In the genomic region with DNA sequence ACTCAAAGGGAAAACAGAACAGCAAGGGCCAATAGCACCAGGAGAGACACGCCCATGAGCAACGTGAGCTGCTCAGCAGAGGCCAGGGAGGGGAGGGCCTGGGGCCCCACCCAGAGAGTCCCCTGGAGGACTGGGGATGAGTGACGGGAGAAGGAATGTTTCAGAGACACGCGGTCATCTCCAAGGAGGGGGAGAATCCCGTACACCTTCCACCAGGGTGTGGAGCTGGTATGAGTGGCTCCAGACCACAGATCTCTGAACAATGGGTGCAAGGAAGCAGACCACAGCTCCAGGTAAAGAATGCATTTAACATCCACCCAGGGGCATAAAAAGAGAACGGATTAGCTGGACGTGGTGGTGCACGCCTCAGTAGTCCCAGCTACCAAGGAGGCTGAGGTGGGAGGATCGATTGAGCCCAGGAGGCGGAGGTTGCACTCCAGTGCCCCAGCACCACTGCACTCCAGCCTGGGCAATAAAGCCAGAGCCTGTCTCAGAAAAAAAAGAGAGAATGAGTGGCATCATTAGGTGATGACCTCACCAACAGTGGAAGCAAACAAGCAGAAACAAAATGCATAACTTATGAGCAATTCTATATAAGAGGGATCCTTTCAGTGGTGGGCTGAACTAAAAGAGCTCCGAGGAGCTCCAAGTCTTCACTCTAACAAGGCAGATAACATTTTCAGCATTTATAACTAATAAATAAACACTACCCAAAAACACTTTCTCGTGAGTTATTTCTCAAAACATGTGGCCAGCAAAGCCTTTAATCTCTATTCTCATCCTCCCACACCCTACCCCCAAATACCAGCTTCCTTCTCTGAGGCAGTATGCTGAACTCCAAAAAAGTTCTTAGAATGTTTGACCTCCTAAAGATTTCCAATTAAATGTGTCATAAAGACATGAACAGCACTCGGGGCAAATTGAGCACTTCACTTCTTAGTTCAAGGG, we compare ENCODE assay signal across 9 cellular contexts. TPM values are rescaled to one million over a fixed set of nuclear protein-coding genes. Genes with fewer than 3 reads are reported as not detected.
DNase-seq lines count a peak whose midpoint lies in the region; ATAC-seq and TF ChIP-seq lines count a peak whose summit lies in the region.
"Had no signal": no experiment of that assay in that cellular context is flagged by ENCODE, and none has a peak within 500 bp of the region (broad histone marks: within the 10 kb centered on the region; RNA-seq: fewer than 3 reads in every experiment).

No MANE protein-coding gene starts in this region.

- H3K27me3 ChIP-seq in AG04450 (ENCODE audit: control insufficient read depth, insufficient read depth, low read length) (no peaks in the 10 kb centered on the region), muscle layer of duodenum (ENCODE audit: low read depth, low read length) (no peaks in the 10 kb centered on the region), tibial nerve (no peaks in the 10 kb centered on the region)
- no peaks in the 10 kb centered on the region for H3K27me3 ChIP-seq in naive thymus-derived CD4-positive, alpha-beta T cell (ENCODE audit: control insufficient read depth in 2 of 2, insufficient read depth in 2 of 2, low read length in 2 of 2)

- DNase-seq in AG04450 (ENCODE audit: low read depth, low spot score) = no peak
- no peak for DNase-seq in caudate nucleus (lab: John Stamatoyannopoulos, UW)
- no peak for DNase-seq in naive thymus-derived CD4-positive, alpha-beta T cell
- no peak for DNase-seq in tibial nerve (ENCODE audit: low spot score in 2 of 2)

- peak overlapping the region; percentile 39 for H3K27ac ChIP-seq in AG04450 (ENCODE audit: low read depth, low read length)
- peak overlapping the region; percentile 85 for H3K27ac ChIP-seq in caudate nucleus (ENCODE audit: low read depth, low read length)
- H3K27ac ChIP-seq in muscle layer of duodenum (ENCODE audit: low read length) = peak overlapping the region; percentile 54
- no peak overlapping the region for H3K27ac ChIP-seq in naive thymus-derived CD4-positive, alpha-beta T cell (ENCODE audit: low read depth, low read length)
- peak overlapping the region in 2 of 4 donors; percentile 83 to 96 for H3K27ac ChIP-seq in tibial nerve
- H3K27ac ChIP-seq: VCaP had no signal

- TF ChIP-seq EP300 in Ishikawa (IDR thresholded peaks at IDR 0.05; ENCODE audit: borderline replicate concordance) = no peak
- TF ChIP-seq EP300 in tibial nerve (IDR thresholded peaks at IDR 0.05) = no peak

- peak overlapping the region in 1 of 10 donors; percentile 1 for H3K4me3 Mint-ChIP-seq in naive thymus-derived CD4-positive, alpha-beta T cell

- no peaks in the 10 kb centered on the region for H3K27me3 Mint-ChIP-seq in naive thymus-derived CD4-positive, alpha-beta T cell

- peaks cover 0 to 7% (median 0%) of the 10 kb centered on the region in 5 donors for H3K36me3 Mint-ChIP-seq in naive thymus-derived CD4-positive, alpha-beta T cell

- peaks cover 38 to 79% of the 10 kb centered on the region in 2 donors for H3K4me1 ChIP-seq in muscle layer of duodenum (ENCODE audit: control insufficient read depth in 1 of 2, insufficient read depth in 2 of 2, low read length in 2 of 2)
- peaks cover 5 to 20% of the 10 kb centered on the region in 2 donors for H3K4me1 ChIP-seq in naive thymus-derived CD4-positive, alpha-beta T cell (ENCODE audit: control insufficient read depth in 2 of 2, insufficient read depth in 2 of 2, low read length in 2 of 2)
- peaks cover 0 to 99% (median 71%) of the 10 kb centered on the region in 4 donors for H3K4me1 ChIP-seq in tibial nerve

- peaks cover 3 to 11% of the 10 kb centered on the region in 2 donors for H3K36me3 ChIP-seq in muscle layer of duodenum (ENCODE audit: control insufficient read depth in 1 of 2, insufficient read depth in 2 of 2, low read length in 2 of 2)
- peaks cover 0 to 8% (median 0%) of the 10 kb centered on the region in 3 experiments for H3K36me3 ChIP-seq in naive thymus-derived CD4-positive, alpha-beta T cell (ENCODE audit: control insufficient read depth in 2 of 3, insufficient read depth in 3 of 3, low read length in 3 of 3)
- H3K36me3 ChIP-seq in tibial nerve = peaks cover 0 to 8% (median 5%) of the 10 kb centered on the region in 3 donors

- CTCF ChIA-PET in AG04450 (lab: Charles Lee) = interaction anchor here (1.1 to 5.0 kb wide), 3 partner anchors 58 to 65 kb away, joined by 3 to 21 read pairs (median 9); no protein-coding TSS in a partner anchor
- CTCF ChIA-PET in naive thymus-derived CD4-positive, alpha-beta T cell (lab: Charles Lee) = interaction anchor here (0.7 to 1.8 kb wide), 3 partner anchors 58 to 525 kb away, joined by 3 to 5 read pairs (median 3); no protein-coding TSS in a partner anchor

- WGBS in tibial nerve, 2 donors = 37 to 39% methylated on average over 9 to 14 of the region's 14 CpGs

- H3K9me3 Mint-ChIP-seq in naive thymus-derived CD4-positive, alpha-beta T cell = no peaks in the 10 kb centered on the region

- peak overlapping the region in 4 of 9 donors; percentile 27 to 52 (median 39) for H3K27ac Mint-ChIP-seq in naive thymus-derived CD4-positive, alpha-beta T cell

- H3K4me1 Mint-ChIP-seq in naive thymus-derived CD4-positive, alpha-beta T cell = peaks cover 47 to 84% (median 69%) of the 10 kb centered on the region in 7 donors

- H3K9me3 ChIP-seq in AG04450 (ENCODE audit: control insufficient read depth, insufficient read depth, low read length) = no peaks in the 10 kb centered on the region
- no peaks in the 10 kb centered on the region for H3K9me3 ChIP-seq in muscle layer of duodenum (ENCODE audit: control insufficient read depth in 1 of 2, low read length in 2 of 2)
- no peaks in the 10 kb centered on the region for H3K9me3 ChIP-seq in naive thymus-derived CD4-positive, alpha-beta T cell (ENCODE audit: control insufficient read depth in 2 of 3, low read length in 3 of 3)
- H3K9me3 ChIP-seq in tibial nerve = no peaks in the 10 kb centered on the region

- no peak for TF ChIP-seq POLR2A in tibial nerve (IDR thresholded peaks at IDR 0.05)

- TF ChIP-seq CTCF in AG04450 (IDR thresholded peaks at IDR 0.05; ENCODE audit: low read depth, low read length) (no peak), tibial nerve (IDR thresholded peaks at IDR 0.05) (no peak)

- intact Hi-C loops in naive thymus-derived CD4-positive, alpha-beta T cell (cut with micrococcal nuclease) = loop anchor here (1.0 to 10.0 kb wide), 3 partner anchors 13 to 56 kb away; a partner anchor contains a TSS

- POLR2A ChIA-PET in AG04450 (lab: Yijun Ruan, JAX) = interaction anchor here (0.6 to 2.6 kb wide), 4 partner anchors 12 to 58 kb away, joined by 3 to 18 read pairs (median 4); a partner anchor contains a TSS
- POLR2A ChIA-PET in naive thymus-derived CD4-positive, alpha-beta T cell (lab: Charles Lee) = interaction anchor here (0.6 to 1.7 kb wide), 4 partner anchors 9 to 90 kb away, joined by 3 to 6 read pairs (median 4); a partner anchor contains a TSS

- H3K4me3 ChIP-seq in AG04450 (ENCODE audit: low read depth, low read length) (no peak overlapping the region), muscle layer of duodenum (ENCODE audit: low read depth in 1 of 2, low read length in 2 of 2) (no peak overlapping the region), tibial nerve (no peak overlapping the region)
- no peak overlapping the region for H3K4me3 ChIP-seq in naive thymus-derived CD4-positive, alpha-beta T cell (ENCODE audit: low read length)

- no peak for ATAC-seq in naive thymus-derived CD4-positive, alpha-beta T cell
- ATAC-seq in GM18519 (IDR thresholded peaks at IDR 0.05; ENCODE audit: low FRiP score, unreplicated experiment) (no peak), HG03196 (IDR thresholded peaks at IDR 0.05; ENCODE audit: unreplicated experiment) (no peak)

- TF ChIP-seq RAD21 in Ishikawa (IDR thresholded peaks at IDR 0.05; ENCODE audit: low read depth) = no peak

TF ChIP-seq in Ishikawa, 13 proteins besides CTCF, POLR2A, EP300 and RAD21:
- TF ChIP-seq, protein P1, sequence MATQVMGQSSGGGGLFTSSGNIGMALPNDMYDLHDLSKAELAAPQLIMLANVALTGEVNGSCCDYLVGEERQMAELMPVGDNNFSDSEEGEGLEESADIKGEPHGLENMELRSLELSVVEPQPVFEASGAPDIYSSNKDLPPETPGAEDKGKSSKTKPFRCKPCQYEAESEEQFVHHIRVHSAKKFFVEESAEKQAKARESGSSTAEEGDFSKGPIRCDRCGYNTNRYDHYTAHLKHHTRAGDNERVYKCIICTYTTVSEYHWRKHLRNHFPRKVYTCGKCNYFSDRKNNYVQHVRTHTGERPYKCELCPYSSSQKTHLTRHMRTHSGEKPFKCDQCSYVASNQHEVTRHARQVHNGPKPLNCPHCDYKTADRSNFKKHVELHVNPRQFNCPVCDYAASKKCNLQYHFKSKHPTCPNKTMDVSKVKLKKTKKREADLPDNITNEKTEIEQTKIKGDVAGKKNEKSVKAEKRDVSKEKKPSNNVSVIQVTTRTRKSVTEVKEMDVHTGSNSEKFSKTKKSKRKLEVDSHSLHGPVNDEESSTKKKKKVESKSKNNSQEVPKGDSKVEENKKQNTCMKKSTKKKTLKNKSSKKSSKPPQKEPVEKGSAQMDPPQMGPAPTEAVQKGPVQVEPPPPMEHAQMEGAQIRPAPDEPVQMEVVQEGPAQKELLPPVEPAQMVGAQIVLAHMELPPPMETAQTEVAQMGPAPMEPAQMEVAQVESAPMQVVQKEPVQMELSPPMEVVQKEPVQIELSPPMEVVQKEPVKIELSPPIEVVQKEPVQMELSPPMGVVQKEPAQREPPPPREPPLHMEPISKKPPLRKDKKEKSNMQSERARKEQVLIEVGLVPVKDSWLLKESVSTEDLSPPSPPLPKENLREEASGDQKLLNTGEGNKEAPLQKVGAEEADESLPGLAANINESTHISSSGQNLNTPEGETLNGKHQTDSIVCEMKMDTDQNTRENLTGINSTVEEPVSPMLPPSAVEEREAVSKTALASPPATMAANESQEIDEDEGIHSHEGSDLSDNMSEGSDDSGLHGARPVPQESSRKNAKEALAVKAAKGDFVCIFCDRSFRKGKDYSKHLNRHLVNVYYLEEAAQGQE (IDR thresholded peaks at IDR 0.05; ENCODE audit: low read depth) = peak; percentile 22; the same call in 1 of the 2 replicates
- TF ChIP-seq TEAD4 (IDR thresholded peaks at IDR 0.05) = peak; percentile 17; the same call in 1 of the 2 replicates
- TF ChIP-seq EGR1 (IDR thresholded peaks at IDR 0.05) = no peak
- TF ChIP-seq NFIC (IDR thresholded peaks at IDR 0.05) = 0 out of 2 replicates have a peak, but pooled peaks have one; percentile 14
- TF ChIP-seq CEBPB (IDR thresholded peaks at IDR 0.05) = no peak

RNA-seq across cellular contexts. Expression of a gene that starts 12.5 kb away (rescaled TPM):
- polyA plus RNA-seq in AG04450 (2011; rRNA removed) = 1,594 and 1,626 TPM in 2 replicates
- polyA minus RNA-seq in AG04450 (2011; rRNA and poly(A)+ RNA removed) = 458 and 576 TPM in 2 replicates
- 1,000 to 10,000 TPM in 1 of 5 experiments, 100 to 1,000 TPM in 4; 153 to 1,163 (median 266) TPM for total RNA-seq in naive thymus-derived CD4-positive, alpha-beta T cell
- 100 to 1,000 TPM; 421 to 506 TPM for polyA plus RNA-seq in naive thymus-derived CD4-positive, alpha-beta T cell
- 1,000 to 10,000 TPM in 1 of 4 donors, 100 to 1,000 TPM in 3; 757 to 1,009 (median 906) TPM for total RNA-seq in tibial nerve
